2 cellular contexts compared by ENCODE assay signal in the genomic region with DNA sequence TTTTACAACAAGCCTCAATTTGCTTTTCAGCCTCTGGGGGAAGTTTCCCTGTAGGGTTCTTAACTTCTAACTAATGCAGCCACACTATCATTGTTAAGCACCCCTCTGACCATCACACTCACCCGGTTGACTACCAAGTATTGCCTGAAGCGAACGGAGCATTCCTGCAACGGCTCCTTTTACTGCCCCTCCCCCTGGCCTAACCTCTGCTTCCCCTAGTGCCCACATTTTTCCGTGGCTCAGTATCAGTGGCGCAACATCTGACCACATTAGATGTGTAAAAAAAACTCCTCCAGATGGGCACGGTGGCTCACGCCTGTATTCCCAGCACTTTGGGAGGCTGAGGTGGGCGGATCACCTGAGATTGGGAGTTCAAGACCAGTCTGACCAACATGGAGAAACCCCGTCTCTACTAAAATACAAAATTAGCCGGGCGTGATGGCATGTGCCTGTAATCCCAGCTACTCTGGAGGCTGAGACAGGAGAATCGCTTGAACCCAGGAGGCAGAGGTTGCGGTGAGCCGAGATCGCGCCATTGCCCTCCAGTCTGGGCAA. TPM values are rescaled to one million over a fixed set of nuclear protein-coding genes. Genes with fewer than 3 reads are reported as not detected.
"Had no signal": no experiment of that assay in that cellular context is flagged by ENCODE, and none has a peak within 500 bp of the region (broad histone marks: within the 10 kb centered on the region; RNA-seq: fewer than 3 reads in every experiment).

No MANE protein-coding gene starts in this region.

RNA-seq across cellular contexts. Expression of a gene that starts 24.7 kb away (rescaled TPM):
- total RNA-seq: osteocyte, pulmonary artery endothelial cell had no signal
